In the genomic region with DNA sequence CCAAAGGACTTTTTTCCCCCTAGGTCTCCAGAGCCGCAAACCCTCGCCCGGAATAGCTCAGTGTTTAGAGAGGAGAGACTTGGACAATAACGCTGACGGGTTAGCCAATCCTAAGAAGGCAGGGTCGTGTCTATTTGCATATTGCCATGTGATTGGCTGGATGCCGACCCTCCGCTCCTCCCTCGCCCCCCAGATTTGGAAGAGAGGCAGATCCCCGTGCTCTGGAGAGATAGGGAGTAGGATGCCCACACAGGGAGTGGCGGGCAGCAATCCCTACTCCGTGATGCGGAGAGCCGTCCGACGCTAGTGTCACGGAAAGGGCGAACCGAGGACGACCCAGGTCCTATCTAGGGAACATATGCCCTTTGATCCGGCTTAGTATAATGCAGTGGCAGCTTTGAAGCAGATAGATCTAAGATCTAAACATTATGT, we compare ENCODE assay signal across 9 cellular contexts. TPM values are rescaled to one million over a fixed set of nuclear protein-coding genes. Genes with fewer than 3 reads are reported as not detected.
DNase-seq lines count a peak whose midpoint lies in the region; ATAC-seq, FAIRE-seq and TF ChIP-seq lines count a peak whose summit lies in the region.
"Had no signal": no experiment of that assay in that cellular context is flagged by ENCODE, and none has a peak within 500 bp of the region (broad histone marks: within the 10 kb centered on the region; RNA-seq: fewer than 3 reads in every experiment).

No MANE protein-coding gene starts in this region.

- DNase-seq in ELF-1 (ENCODE audit: low read depth, low spot score), result peak; percentile 92
- DNase-seq in NCI-H2227 (lab: John Stamatoyannopoulos, UW; ENCODE audit: unreplicated experiment), result peak; percentile 95
- DNase-seq in astrocyte (ENCODE audit: low read depth), result peak; percentile 60
- peak in 1 of 2 donors; percentile 8 for DNase-seq in left lung
- no peak for DNase-seq in NK-92 treated with Interleukin-12 subunit alpha and Interleukin-12 subunit beta, amount 100 ng/mL, for 24 hours (lab: John Stamatoyannopoulos, UW)
- DNase-seq in activated T-helper 2 cell treated with anti-CD3 and anti-CD28 coated beads, Interferon-gamma antibody, Interleukin-2, Interleukin-4, amounts not matched to agents 10 μg/mL and 5 μg/mL and 100 μg/mL, durations not matched to agents 14 hours and 24 hours and 36 hours (ENCODE audit: low spot score), result no peak
- DNase-seq in activated effector memory CD4-positive, alpha-beta T cell treated with anti-CD3 and anti-CD28 coated beads, Interleukin-2, amount 50 U/mL, for 16 hours, result no peak

- H2AFZ ChIP-seq in astrocyte (ENCODE audit: low read depth, low read length), result no peak overlapping the region

- H3K4me3 Mint-ChIP-seq in astrocyte (ENCODE audit: unreplicated experiment), result no peak overlapping the region
- H3K4me3 Mint-ChIP-seq in activated T-helper 2 cell treated with anti-CD3 and anti-CD28 coated beads, Interferon-gamma antibody, Interleukin-2, Interleukin-4, amounts not matched to agents 10 μg/mL and 5 μg/mL and 100 μg/mL, durations not matched to agents 14 hours and 24 hours and 36 hours (ENCODE audit: low read depth), result no peak overlapping the region

- no peaks in the 10 kb centered on the region for H3K79me2 ChIP-seq in astrocyte (ENCODE audit: insufficient read depth, low read length)

- H3K9me3 ChIP-seq in astrocyte (ENCODE audit: insufficient read depth, low read depth, low read length) (no peaks in the 10 kb centered on the region), left lung (no peaks in the 10 kb centered on the region)

- no peak for FAIRE-seq in astrocyte (lab: Jason Lieb, UNC)

- H3K9me3 Mint-ChIP-seq in astrocyte (ENCODE audit: unreplicated experiment), result no peaks in the 10 kb centered on the region
- H3K9me3 Mint-ChIP-seq in activated T-helper 2 cell treated with anti-CD3 and anti-CD28 coated beads, Interferon-gamma antibody, Interleukin-2, Interleukin-4, amounts not matched to agents 10 μg/mL and 5 μg/mL and 100 μg/mL, durations not matched to agents 14 hours and 24 hours and 36 hours, result no peaks in the 10 kb centered on the region
- H3K9me3 Mint-ChIP-seq: dendritic cell treated with granulocyte-macrophage colony-stimulating factor and Interleukin-4, amounts not matched to agents 40 ng/mL and 50 ng/mL, for 4 days had no signal

- no peaks in the 10 kb centered on the region for H3K36me3 ChIP-seq in astrocyte (ENCODE audit: insufficient read depth, low read length)
- no peaks in the 10 kb centered on the region for H3K36me3 ChIP-seq in left lung

- H3K27me3 Mint-ChIP-seq in astrocyte (ENCODE audit: low read depth, unreplicated experiment), result peaks cover 78% of the 10 kb centered on the region
- H3K27me3 Mint-ChIP-seq in activated T-helper 2 cell treated with anti-CD3 and anti-CD28 coated beads, Interferon-gamma antibody, Interleukin-2, Interleukin-4, amounts not matched to agents 10 μg/mL and 5 μg/mL and 100 μg/mL, durations not matched to agents 14 hours and 24 hours and 36 hours (ENCODE audit: low read depth), result peaks cover 70% of the 10 kb centered on the region

- H3K4me2 ChIP-seq in astrocyte (ENCODE audit: low read length), result peak overlapping the region; percentile 32

- no peak overlapping the region for H3K27ac Mint-ChIP-seq in astrocyte (ENCODE audit: unreplicated experiment)
- no peak overlapping the region for H3K27ac Mint-ChIP-seq in activated T-helper 2 cell treated with anti-CD3 and anti-CD28 coated beads, Interferon-gamma antibody, Interleukin-2, Interleukin-4, amounts not matched to agents 10 μg/mL and 5 μg/mL and 100 μg/mL, durations not matched to agents 14 hours and 24 hours and 36 hours
- H3K27ac Mint-ChIP-seq: dendritic cell treated with granulocyte-macrophage colony-stimulating factor and Interleukin-4, amounts not matched to agents 40 ng/mL and 50 ng/mL, for 4 days had no signal

- H3K9ac ChIP-seq in astrocyte (ENCODE audit: low read length), result no peak overlapping the region

- peaks cover 3% of the 10 kb centered on the region for H3K36me3 Mint-ChIP-seq in astrocyte (ENCODE audit: low read depth, unreplicated experiment)
- H3K36me3 Mint-ChIP-seq in activated T-helper 2 cell treated with anti-CD3 and anti-CD28 coated beads, Interferon-gamma antibody, Interleukin-2, Interleukin-4, amounts not matched to agents 10 μg/mL and 5 μg/mL and 100 μg/mL, durations not matched to agents 14 hours and 24 hours and 36 hours (ENCODE audit: low read depth), result no peaks in the 10 kb centered on the region

- H3K4me3 ChIP-seq in astrocyte (ENCODE audit: insufficient read depth, low read depth, low read length), result no peak overlapping the region
- H3K4me3 ChIP-seq in left lung, result no peak overlapping the region

- TF ChIP-seq CTCF in astrocyte (IDR thresholded peaks at IDR 0.05; ENCODE audit: insufficient read depth, low read depth, low read length), result no peak
- TF ChIP-seq CTCF in left lung (IDR thresholded peaks at IDR 0.05), result no peak

- H3K4me1 Mint-ChIP-seq in astrocyte (ENCODE audit: low read depth, unreplicated experiment), result peaks cover 19% of the 10 kb centered on the region
- H3K4me1 Mint-ChIP-seq in activated T-helper 2 cell treated with anti-CD3 and anti-CD28 coated beads, Interferon-gamma antibody, Interleukin-2, Interleukin-4, amounts not matched to agents 10 μg/mL and 5 μg/mL and 100 μg/mL, durations not matched to agents 14 hours and 24 hours and 36 hours (ENCODE audit: low read depth), result peaks cover 13% of the 10 kb centered on the region

- no peak overlapping the region for H3K27ac ChIP-seq in astrocyte (ENCODE audit: low read depth, low read length)
- H3K27ac ChIP-seq in left lung, result no peak overlapping the region

- intact Hi-C loops in left lung (cut with DNase I), result no loop called here
- intact Hi-C loops in activated T-helper 2 cell treated with anti-CD3 and anti-CD28 coated beads, Interferon-gamma antibody, Interleukin-2, Interleukin-4, amounts not matched to agents 10 μg/mL and 5 μg/mL and 100 μg/mL, durations not matched to agents 14 hours and 24 hours and 36 hours (cut with micrococcal nuclease), result no loop called here

- H3K27me3 ChIP-seq in astrocyte (ENCODE audit: insufficient read depth, low read length), result peaks cover 57% of the 10 kb centered on the region
- H3K27me3 ChIP-seq in left lung, result peaks cover 53 to 98% of the 10 kb centered on the region in 2 donors

- H4K20me1 ChIP-seq in astrocyte (ENCODE audit: insufficient read depth, low read length), result peaks cover 8% of the 10 kb centered on the region

- H3K4me1 ChIP-seq in astrocyte (ENCODE audit: insufficient read depth, low read length) (no peaks in the 10 kb centered on the region), left lung (peaks cover 9 to 20% of the 10 kb centered on the region in 2 donors)

- ATAC-seq in left lung (peak; percentile 44), GM21737 (IDR thresholded peaks at IDR 0.05; ENCODE audit: unreplicated experiment) (no peak)

RNA-seq across cellular contexts. Expression of a gene that starts 1.4 kb away (rescaled TPM):
- total RNA-seq in astrocyte (1.3 and 2.6 TPM in 2 replicates), left lung (not detected)
- not detected in 2 replicates for total RNA-seq in activated T-helper 2 cell treated with anti-CD3 and anti-CD28 coated beads, Interferon-gamma antibody, Interleukin-2, Interleukin-4, amounts not matched to agents 10 μg/mL and 5 μg/mL and 100 μg/mL, durations not matched to agents 14 hours and 24 hours and 36 hours

RNA-seq across cellular contexts. Expression of a gene that starts 19.7 kb away (rescaled TPM):
- total RNA-seq in astrocyte (0.91 and 2.5 TPM in 2 replicates), left lung (1 to 10 TPM in 1 of 2 donors, under 1 TPM in 1; 0.47 to 1.1 TPM)
- total RNA-seq in activated T-helper 2 cell treated with anti-CD3 and anti-CD28 coated beads, Interferon-gamma antibody, Interleukin-2, Interleukin-4, amounts not matched to agents 10 μg/mL and 5 μg/mL and 100 μg/mL, durations not matched to agents 14 hours and 24 hours and 36 hours, result 0.18 and 0.59 TPM in 2 replicates

RNA-seq across cellular contexts. Expression of a gene that starts 29.4 kb away (rescaled TPM):
- not detected in 2 replicates for total RNA-seq in astrocyte
- not detected for total RNA-seq in left lung
- not detected in 2 replicates for total RNA-seq in activated T-helper 2 cell treated with anti-CD3 and anti-CD28 coated beads, Interferon-gamma antibody, Interleukin-2, Interleukin-4, amounts not matched to agents 10 μg/mL and 5 μg/mL and 100 μg/mL, durations not matched to agents 14 hours and 24 hours and 36 hours

Comparison
In these comparisons a context has a peak if more than half of its experiments do, and no peak if none do; other contexts are left out.
1. DNase-seq: peak in ELF-1 (single experiment), NCI-H2227 (single experiment) and astrocyte (single experiment); none in NK-92 treated with Interleukin-12 subunit alpha and Interleukin-12 subunit beta, amount 100 ng/mL, for 24 hours (single experiment), activated T-helper 2 cell treated with anti-CD3 and anti-CD28 coated beads, Interferon-gamma antibody, Interleukin-2, Interleukin-4, amounts not matched to agents 10 μg/mL and 5 μg/mL and 100 μg/mL, durations not matched to agents 14 hours and 24 hours and 36 hours (single experiment) and activated effector memory CD4-positive, alpha-beta T cell treated with anti-CD3 and anti-CD28 coated beads, Interleukin-2, amount 50 U/mL, for 16 hours (single experiment).